ENCODE assay signal across 1 cellular context in genomic region chr10:51699475-51700227, GRCh38.
A peak's percentile ranks its signal among the peaks of the same experiment; 100 is the strongest.
TF ChIP-seq lines count a peak whose summit lies in the region.

CSTF2T (minus strand) TSS chr10:51699595; CDS start chr10:51699549, 46 bp downstream.

TF ChIP-seq in GM12878, 131 proteins besides CTCF, POLR2A, EP300 and RAD21 (continued from another document and continues in another):
- TF ChIP-seq NFYA (IDR thresholded peaks at IDR 0.05; ENCODE audit: borderline replicate concordance, low read depth, low read length) (no peak), BMI1 (IDR thresholded peaks at IDR 0.05; ENCODE audit: borderline replicate concordance) (peak; percentile 37; the same call in 1 of the 2 replicates), ZBTB40 (IDR thresholded peaks at IDR 0.05; ENCODE audit: borderline replicate concordance) (peak; percentile 100), CBFB (IDR thresholded peaks at IDR 0.05; ENCODE audit: low read depth) (peak; percentile 39; the same call in 1 of the 2 replicates), IRF5 (IDR thresholded peaks at IDR 0.05; ENCODE audit: borderline replicate concordance) (no peak), RAD51 (IDR thresholded peaks at IDR 0.05) (peak; percentile 51), EGR1 (IDR thresholded peaks at IDR 0.05; ENCODE audit: borderline replicate concordance in 1 of 2, low read depth in 2 of 2, low read length in 2 of 2) (peak; percentile 75 to 86), JUND (IDR thresholded peaks at IDR 0.05; ENCODE audit: low read depth, low read length) (no peak), RFX5 (IDR thresholded peaks at IDR 0.05; ENCODE audit: low read depth, low read length) (no peak), NBN (IDR thresholded peaks at IDR 0.05) (peak; percentile 96), ZNF24 (IDR thresholded peaks at IDR 0.05) (no peak), IKZF2 (IDR thresholded peaks at IDR 0.05) (peak; percentile 71 to 74), E2F8 (IDR thresholded peaks at IDR 0.05; ENCODE audit: low read depth, partially characterized antibody) (peak; percentile 99), USF1 (IDR thresholded peaks at IDR 0.05; ENCODE audit: borderline replicate concordance, extremely low read length, insufficient read depth, low read depth, low read length) (no peak), CBX5 (IDR thresholded peaks at IDR 0.05; ENCODE audit: low read depth) (peak; percentile 82), MLLT1 (IDR thresholded peaks at IDR 0.05) (peak; percentile 93), BCL11A (IDR thresholded peaks at IDR 0.05; ENCODE audit: low read depth, low read length) (peak; percentile 66; the same call in 1 of the 2 replicates), RELB (IDR thresholded peaks at IDR 0.05; ENCODE audit: low read depth) (peak; percentile 92), RELA (IDR thresholded peaks at IDR 0.05; ENCODE audit: borderline replicate concordance, partially characterized antibody) (peak; percentile 84), SREBF1 (IDR thresholded peaks at IDR 0.05; ENCODE audit: low read length) (no peak), TCF3 (IDR thresholded peaks at IDR 0.05; ENCODE audit: borderline replicate concordance, insufficient read depth, low read depth, low read length) (0 out of 2 replicates have a peak, but pooled peaks have one; percentile 9), IKZF1 (conservative IDR thresholded peaks at IDR 0.05) (peak; percentile 99), TAF1 (IDR thresholded peaks at IDR 0.05; ENCODE audit: borderline replicate concordance, low read depth, low read length) (peak; percentile 88), POU2F2 (IDR thresholded peaks at IDR 0.05; ENCODE audit: borderline replicate concordance, low read depth, low read length) (peak; percentile 74), NR2C2 (IDR thresholded peaks at IDR 0.05; ENCODE audit: borderline replicate concordance, control insufficient read depth, insufficient read length, low read depth) (no peak), KDM1A (IDR thresholded peaks at IDR 0.05; ENCODE audit: borderline replicate concordance) (no peak), NFXL1 (IDR thresholded peaks at IDR 0.05; ENCODE audit: borderline replicate concordance) (no peak), BCLAF1 (IDR thresholded peaks at IDR 0.05) (no peak), SMAD1 (IDR thresholded peaks at IDR 0.05; ENCODE audit: low read depth, partially characterized antibody) (peak; percentile 3), PBX3 (IDR thresholded peaks at IDR 0.05; ENCODE audit: insufficient replicate concordance, low read depth, low read length) (no peak), STAT3 (IDR thresholded peaks at IDR 0.05; ENCODE audit: low read depth, low read length) (peak; percentile 93; the same call in 1 of the 2 replicates), NR2F1 (conservative IDR thresholded peaks at IDR 0.05) (no peak), TCF12 (IDR thresholded peaks at IDR 0.05; ENCODE audit: low read depth, low read length) (0 out of 2 replicates have a peak, but pooled peaks have one; percentile 11), ESRRA (IDR thresholded peaks at IDR 0.05; ENCODE audit: low read length) (no peak), ATF3 (IDR thresholded peaks at IDR 0.05; ENCODE audit: borderline replicate concordance, extremely low read depth, low read depth, low read length) (no peak), BCL3 (IDR thresholded peaks at IDR 0.05; ENCODE audit: borderline replicate concordance, insufficient read depth, low read depth, low read length, poor library complexity, severe bottlenecking) (no peak), MEF2B (IDR thresholded peaks at IDR 0.05; ENCODE audit: partially characterized antibody, poor library complexity, severe bottlenecking) (peak; percentile 49), CHD2 (IDR thresholded peaks at IDR 0.05; ENCODE audit: borderline replicate concordance, low read depth, low read length) (no peak; the same call in 1 of the 2 replicates)
